ENCODE assay signal across 1 cellular context in genomic region chr1:155007253-155007828, GRCh38.
TF ChIP-seq lines count a peak whose summit lies in the region.

No MANE protein-coding gene starts in this region.

TF ChIP-seq in A549, 52 proteins besides CTCF, POLR2A, EP300 and RAD21:
- TF ChIP-seq KDM1A (IDR thresholded peaks at IDR 0.05; ENCODE audit: low read depth), result no peak
- no peak for TF ChIP-seq ZSCAN20 (CRISPR knock-in tag; IDR thresholded peaks at IDR 0.05)
- TF ChIP-seq PHF8 (IDR thresholded peaks at IDR 0.05; ENCODE audit: borderline replicate concordance, low read depth), result no peak
- no peak for TF ChIP-seq EHF (CRISPR knock-in tag; IDR thresholded peaks at IDR 0.05)
TF ChIP-seq in A549: peak in this region for 0.
